ENCODE assay signal across 1 cellular context in the genomic region with DNA sequence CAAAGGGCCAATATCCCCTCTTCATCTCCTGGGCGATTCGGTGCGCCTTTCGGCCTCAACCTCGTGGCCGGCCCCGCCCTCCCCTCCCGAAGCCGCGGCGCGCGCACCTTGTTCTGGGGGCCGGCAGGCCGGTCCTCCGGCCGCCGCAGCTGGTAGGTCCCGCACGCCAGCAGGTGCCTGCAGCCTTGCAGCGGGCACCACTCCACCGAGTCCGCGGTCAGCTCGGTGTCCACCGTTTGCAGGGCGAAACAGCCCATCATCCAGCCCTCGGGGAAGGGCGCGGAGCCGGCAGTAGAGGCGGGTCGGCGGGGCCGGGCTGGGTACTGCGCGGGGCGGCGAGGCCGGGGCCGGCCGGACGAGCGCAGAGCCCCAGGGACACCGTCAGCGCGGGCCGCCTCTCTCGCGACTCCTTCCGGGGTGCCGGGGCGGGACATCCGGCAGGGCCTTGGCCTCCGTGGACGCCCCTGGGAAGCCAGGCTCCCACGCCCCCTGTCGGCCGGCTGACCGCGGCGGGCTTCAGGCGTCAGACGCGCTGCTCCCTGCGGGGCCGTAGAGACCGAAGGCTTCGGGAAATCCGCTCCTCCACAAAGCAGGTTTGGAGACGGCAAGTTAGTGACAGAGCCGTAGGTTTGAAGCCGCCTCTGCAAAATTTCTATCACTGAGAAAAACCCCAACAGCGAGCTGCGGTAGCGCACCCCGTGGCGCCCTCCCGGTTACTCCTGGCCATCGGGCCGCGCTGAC.
TF ChIP-seq lines count a peak whose summit lies in the region.

Gene DPH7 (minus strand): TSS at position 408 of the 741 bp plus-strand sequence. CDS start 148 bp downstream, at position 260.

TF ChIP-seq in SK-N-SH treated with all-trans-retinoic acid at 6 μM for 48 hours, 23 proteins besides CTCF, POLR2A, EP300 and RAD21 (continued from another document):
- TF ChIP-seq RARB (CRISPR knock-in tag; IDR thresholded peaks at IDR 0.05) (no peak), ISL1 (CRISPR knock-in tag; IDR thresholded peaks at IDR 0.05) (no peak), ZNF8 (CRISPR knock-in tag; IDR thresholded peaks at IDR 0.05) (no peak), TCF4 (CRISPR knock-in tag; IDR thresholded peaks at IDR 0.05; ENCODE audit: borderline replicate concordance) (no peak), GLIS3 (CRISPR knock-in tag; IDR thresholded peaks at IDR 0.05) (no peak), ESRRG (CRISPR knock-in tag; IDR thresholded peaks at IDR 0.05) (no peak), PPARA (CRISPR knock-in tag; IDR thresholded peaks at IDR 0.05; ENCODE audit: borderline replicate concordance) (no peak), ZFP30 (CRISPR knock-in tag; IDR thresholded peaks at IDR 0.05) (no peak), BACH2 (CRISPR knock-in tag; IDR thresholded peaks at IDR 0.05; ENCODE audit: borderline replicate concordance) (no peak), ARNTL (CRISPR knock-in tag; IDR thresholded peaks at IDR 0.05; ENCODE audit: borderline replicate concordance, low read depth) (no peak), CSDC2 (CRISPR knock-in tag; IDR thresholded peaks at IDR 0.05) (no peak)
- TF ChIP-seq, protein P1, sequence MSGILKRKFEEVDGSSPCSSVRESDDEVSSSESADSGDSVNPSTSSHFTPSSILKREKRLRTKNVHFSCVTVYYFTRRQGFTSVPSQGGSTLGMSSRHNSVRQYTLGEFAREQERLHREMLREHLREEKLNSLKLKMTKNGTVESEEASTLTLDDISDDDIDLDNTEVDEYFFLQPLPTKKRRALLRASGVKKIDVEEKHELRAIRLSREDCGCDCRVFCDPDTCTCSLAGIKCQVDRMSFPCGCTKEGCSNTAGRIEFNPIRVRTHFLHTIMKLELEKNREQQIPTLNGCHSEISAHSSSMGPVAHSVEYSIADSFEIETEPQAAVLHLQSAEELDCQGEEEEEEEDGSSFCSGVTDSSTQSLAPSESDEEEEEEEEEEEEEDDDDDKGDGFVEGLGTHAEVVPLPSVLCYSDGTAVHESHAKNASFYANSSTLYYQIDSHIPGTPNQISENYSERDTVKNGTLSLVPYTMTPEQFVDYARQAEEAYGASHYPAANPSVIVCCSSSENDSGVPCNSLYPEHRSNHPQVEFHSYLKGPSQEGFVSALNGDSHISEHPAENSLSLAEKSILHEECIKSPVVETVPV (CRISPR knock-in tag; IDR thresholded peaks at IDR 0.05), result no peak
